ENCODE assay signal across 20 cellular contexts in genomic region chr5:132451387-132451786, GRCh38. TPM values are rescaled to one million over a fixed set of nuclear protein-coding genes. Genes with fewer than 3 reads are reported as not detected.
A peak's percentile ranks its signal among the peaks of the same experiment; 100 is the strongest.
DNase-seq lines count a peak whose midpoint lies in the region; ATAC-seq, FAIRE-seq and TF ChIP-seq lines count a peak whose summit lies in the region.
"Had no signal": no experiment of that assay in that cellular context is flagged by ENCODE, and none has a peak within 500 bp of the region (broad histone marks: within the 10 kb centered on the region; RNA-seq: fewer than 3 reads in every experiment).

No MANE protein-coding gene starts in this region.

- no peak overlapping the region for H2BK20ac ChIP-seq in H9 (ENCODE audit: low read depth, low read length, poor library complexity, severe bottlenecking)

- no peak overlapping the region for H3K4me3 Mint-ChIP-seq in CD4-positive, alpha-beta T cell
- H3K4me3 Mint-ChIP-seq in H9 (no peak overlapping the region), T-helper 17 cell (no peak overlapping the region)

- POLR2A ChIA-PET in CD4-positive, alpha-beta T cell (lab: Charles Lee): interaction anchor here (0.7 to 1.1 kb wide), 5 partner anchors 13 to 41 kb away, joined by 3 read pairs; no protein-coding TSS in a partner anchor

- WGBS in H9 (ENCODE audit: extremely low coverage, insufficient read length, low lambda C conversion rate): no CpG with 5 or more reads among the region's 8 CpGs
- WGBS in mesenchymal stem cell: 51% methylated on average over 8 of the region's 8 CpGs

- no peak overlapping the region for H3K27ac ChIP-seq in CD4-positive, alpha-beta T cell (ENCODE audit: low read depth, low read length)
- H3K27ac ChIP-seq in H9 (ENCODE audit: insufficient read length, low read depth, low read length) (no peak overlapping the region), mesenchymal stem cell (ENCODE audit: low read length, poor library complexity, severe bottlenecking) (no peak overlapping the region)
- H3K27ac ChIP-seq: body of pancreas, coronary artery, tibial artery had no signal

- H2AFZ ChIP-seq in H9 (ENCODE audit: low read length): peak overlapping the region; percentile 16
- no peak overlapping the region for H2AFZ ChIP-seq in mesenchymal stem cell (ENCODE audit: low read depth, low read length)

- H3K27me3 Mint-ChIP-seq in CD4-positive, alpha-beta T cell: no peaks in the 10 kb centered on the region
- peaks cover 8% of the 10 kb centered on the region for H3K27me3 Mint-ChIP-seq in H9 (ENCODE audit: low read depth)
- no peaks in the 10 kb centered on the region for H3K27me3 Mint-ChIP-seq in T-helper 17 cell

- H3K79me1 ChIP-seq in H9 (ENCODE audit: insufficient read depth, low read depth, low read length, poor library complexity, severe bottlenecking): no peaks in the 10 kb centered on the region
- peaks cover 14% of the 10 kb centered on the region for H3K79me1 ChIP-seq in mesenchymal stem cell (replicated peaks; ENCODE audit: low read length, poor library complexity, severe bottlenecking)

- H3K4ac ChIP-seq in H9 (ENCODE audit: low read depth, low read length) (no peak overlapping the region), mesenchymal stem cell (ENCODE audit: low read depth in 1 of 2, low read length in 2 of 2) (peak overlapping the region in 1 of 2 experiments; percentile 9)

- H3K14ac ChIP-seq in H9 (ENCODE audit: insufficient read depth, low read length) (no peak overlapping the region), mesenchymal stem cell (ENCODE audit: low read length in 2 of 2) (no peak overlapping the region)

- no peak overlapping the region for H2BK5ac ChIP-seq in H9 (ENCODE audit: insufficient read length, low read length)
- H2BK5ac ChIP-seq in mesenchymal stem cell (ENCODE audit: low read depth, low read length, poor library complexity, severe bottlenecking): no peak overlapping the region

- H3K23me2 ChIP-seq in H9 (ENCODE audit: insufficient read length, low read depth, low read length, poor library complexity, severe bottlenecking): no peaks in the 10 kb centered on the region

- no peaks in the 10 kb centered on the region for H3K9me3 ChIP-seq in CD4-positive, alpha-beta T cell (ENCODE audit: control insufficient read depth, low read length)
- H3K9me3 ChIP-seq in H9 (ENCODE audit: control insufficient read depth, low read depth, low read length) (no peaks in the 10 kb centered on the region), T-helper 17 cell (ENCODE audit: control insufficient read depth, low read length, poor library complexity, severe bottlenecking) (no peaks in the 10 kb centered on the region), mesenchymal stem cell (ENCODE audit: control insufficient read depth, low read length) (no peaks in the 10 kb centered on the region)
- H3K9me3 ChIP-seq: body of pancreas, lower lobe of right lung, tibial artery had no signal

- peaks cover 2% of the 10 kb centered on the region for H3K9me3 Mint-ChIP-seq in CD4-positive, alpha-beta T cell
- no peaks in the 10 kb centered on the region; a peak in 1 of 5 replicates for H3K9me3 Mint-ChIP-seq in H9

- H3K4me1 Mint-ChIP-seq in CD4-positive, alpha-beta T cell (ENCODE audit: low read depth): peaks cover 68% of the 10 kb centered on the region
- peaks cover 36% of the 10 kb centered on the region in 2 experiments for H3K4me1 Mint-ChIP-seq in H9
- peaks cover 54% of the 10 kb centered on the region for H3K4me1 Mint-ChIP-seq in T-helper 17 cell

- peak overlapping the region; percentile 28 for H3K27ac Mint-ChIP-seq in CD4-positive, alpha-beta T cell
- H3K27ac Mint-ChIP-seq in H9 (no peak overlapping the region), T-helper 17 cell (peak overlapping the region; percentile 100)
- H3K27ac Mint-ChIP-seq: activated naive CD4-positive, alpha-beta T cell treated with anti-CD3 and anti-CD28 coated beads, Interleukin-2, amount 50 U/mL, for 72 hours had no signal

- no peaks in the 10 kb centered on the region for H3K27me3 ChIP-seq in CD4-positive, alpha-beta T cell (ENCODE audit: control insufficient read depth, insufficient read depth, low read length)
- H3K27me3 ChIP-seq in H9 (ENCODE audit: insufficient read depth, low read length) (no peaks in the 10 kb centered on the region; the same call in 1 of the 2 replicates), mesenchymal stem cell (ENCODE audit: control insufficient read depth in 1 of 2, insufficient read depth in 1 of 2, low read length in 2 of 2) (no peaks in the 10 kb centered on the region)
- H3K27me3 ChIP-seq: body of pancreas, tibial artery had no signal

- H3K36me3 Mint-ChIP-seq in CD4-positive, alpha-beta T cell (ENCODE audit: low read depth): peaks cover 78% of the 10 kb centered on the region
- H3K36me3 Mint-ChIP-seq in H9 (ENCODE audit: insufficient read depth in 1 of 3, low read depth in 3 of 3): no peaks in the 10 kb centered on the region; a peak in 1 of 7 replicates
- H3K36me3 Mint-ChIP-seq in T-helper 17 cell (ENCODE audit: low read depth): peaks cover 14% of the 10 kb centered on the region

- no peak overlapping the region for H3K9ac ChIP-seq in H9 (ENCODE audit: extremely low read depth, insufficient read length, low read length)
- no peak overlapping the region for H3K9ac ChIP-seq in mesenchymal stem cell (ENCODE audit: low read length)

- H3K4me2 ChIP-seq in H9 (ENCODE audit: insufficient read depth, insufficient read length, low read length): no peak overlapping the region
- H3K4me2 ChIP-seq in mesenchymal stem cell (ENCODE audit: low read length, poor library complexity, severe bottlenecking): no peak overlapping the region

- H3K4me3 ChIP-seq in mesenchymal stem cell (ENCODE audit: insufficient read depth in 1 of 2, low read depth in 1 of 2, low read length in 2 of 2): no peak overlapping the region
- H3K4me3 ChIP-seq: body of pancreas, coronary artery, K562, lower lobe of right lung, tibial artery had no signal

- intact Hi-C loops in CD4-positive, alpha-beta T cell (cut with DNase I, micrococcal nuclease): no loop called here

- no peak for FAIRE-seq in GM19239 (lab: Jason Lieb, UNC)
- FAIRE-seq: endometrium, K562 had no signal

- H2BK12ac ChIP-seq in H9 (ENCODE audit: insufficient read length, low read depth, low read length): no peak overlapping the region
- peak overlapping the region in 1 of 2 experiments; percentile 51 for H2BK12ac ChIP-seq in mesenchymal stem cell (ENCODE audit: low read length in 2 of 2)

- H3K79me2 ChIP-seq in H9 (ENCODE audit: insufficient read depth, low read length): no peaks in the 10 kb centered on the region

- peaks cover 9% of the 10 kb centered on the region; the same call in 1 of the 2 replicates for H3K4me1 ChIP-seq in H9 (ENCODE audit: insufficient read depth, low read length)
- peaks cover 10% of the 10 kb centered on the region for H3K4me1 ChIP-seq in mesenchymal stem cell (ENCODE audit: control insufficient read depth, insufficient read depth, low read depth, low read length)

- no peak overlapping the region for H4K8ac ChIP-seq in H9 (replicated peaks; ENCODE audit: insufficient read length, low read depth, low read length)
- no peak overlapping the region for H4K8ac ChIP-seq in mesenchymal stem cell (ENCODE audit: low read length)

- CTCF ChIA-PET in CD4-positive, alpha-beta T cell (lab: Charles Lee): interaction anchor here (1.3 kb wide), 1 partner anchor 24 kb away, joined by 3 read pairs; no protein-coding TSS in a partner anchor

- no peak for ATAC-seq in CD4-positive, alpha-beta T cell (ENCODE audit: poor library complexity)
- ATAC-seq in T-helper 17 cell: no peak
- ATAC-seq: activated naive CD4-positive, alpha-beta T cell treated with anti-CD3 and anti-CD28 coated beads, Interleukin-2, amount 50 U/mL, for 72 hours; body of pancreas; K562; lower lobe of right lung had no signal

- peak overlapping the region; percentile 23 for H3T11ph ChIP-seq in H9 (ENCODE audit: low read length)

- no peak overlapping the region for H2AK5ac ChIP-seq in H9 (ENCODE audit: insufficient read length, low read length)
- H2AK5ac ChIP-seq in mesenchymal stem cell (ENCODE audit: low read length, severe bottlenecking): no peak overlapping the region

- H2BK120ac ChIP-seq in H9 (ENCODE audit: low read depth, low read length, poor library complexity, severe bottlenecking) (no peak overlapping the region), mesenchymal stem cell (ENCODE audit: low read depth, low read length) (peak overlapping the region; percentile 65)

- no peak overlapping the region for H4K5ac ChIP-seq in H9 (ENCODE audit: insufficient read length, low read depth, low read length)

- H3K56ac ChIP-seq in H9 (ENCODE audit: insufficient read length, low read depth, low read length): no peak overlapping the region

- H3K18ac ChIP-seq in H9 (ENCODE audit: insufficient read length, low read depth, low read length) (no peak overlapping the region), mesenchymal stem cell (ENCODE audit: low read depth in 1 of 2, low read length in 2 of 2) (peak overlapping the region in 1 of 2 experiments; percentile 40)

- no peaks in the 10 kb centered on the region for H4K20me1 ChIP-seq in H9 (ENCODE audit: control insufficient read depth, insufficient read depth, insufficient read length)

- H2BK15ac ChIP-seq in H9 (ENCODE audit: low read depth, low read length) (no peak overlapping the region; the same call in 1 of the 2 replicates), mesenchymal stem cell (ENCODE audit: low read depth, poor library complexity, severe bottlenecking) (no peak overlapping the region)

- H4K91ac ChIP-seq in H9 (ENCODE audit: insufficient read length, low read depth, low read length): no peak overlapping the region
- peak overlapping the region; percentile 8 for H4K91ac ChIP-seq in mesenchymal stem cell (ENCODE audit: low read length)

- H3K36me3 ChIP-seq in mesenchymal stem cell (ENCODE audit: control insufficient read depth in 1 of 2, insufficient read depth in 2 of 2, low read depth in 1 of 2, low read length in 2 of 2): peaks cover 7 to 19% of the 10 kb centered on the region in 2 experiments

- TF ChIP-seq CTCF in CD4-positive, alpha-beta T cell (IDR thresholded peaks at IDR 0.05): no peak
- no peak for TF ChIP-seq CTCF in H9 (conservative IDR thresholded peaks at IDR 0.05)
- TF ChIP-seq CTCF in GM20000 (IDR thresholded peaks at IDR 0.05; ENCODE audit: extremely low read depth, missing control alignments): no peak

- no peak for DNase-seq in CD4-positive, alpha-beta T cell
- no peak for DNase-seq in H9
- DNase-seq in T-helper 17 cell: no peak
- DNase-seq in mesenchymal stem cell: peak; percentile 78
- no peak for DNase-seq in NCI-H1105 treated with DMSO at 0.1 percent for 48 hours (lab: John Stamatoyannopoulos, UW)
- no peak for DNase-seq in GM20000 (ENCODE audit: low spot score)
- DNase-seq in SHP77 (lab: John Stamatoyannopoulos, UW): no peak
- no peak for DNase-seq in GM19239 (ENCODE audit: insufficient read length, low spot score)
- DNase-seq: activated CD4-positive, alpha-beta T cell treated with anti-CD3 and anti-CD28 coated beads, Interleukin-2, amount 50 U/mL, for 1 hour; body of pancreas; lower lobe of right lung; NCI-H1048; NCI-H2029 treated with DMSO at 0.1 percent for 48 hours; stimulated activated CD4-positive, alpha-beta T cell treated with anti-CD3 and anti-CD28 coated beads, Interleukin-2, amount 100 ng/mL, for 24 hours; stimulated activated naive CD4-positive, alpha-beta T cell treated with Interleukin-2 at 50 U/mL for 16 hours had no signal

- H3K23ac ChIP-seq in H9 (ENCODE audit: insufficient read length, low read depth, low read length): no peak overlapping the region
- H3K23ac ChIP-seq in mesenchymal stem cell (ENCODE audit: low read length in 2 of 2): no peak overlapping the region

RNA-seq across cellular contexts. Expression of gene IRF1, which starts 39.2 kb away (rescaled TPM):
- 1,000 to 10,000 TPM; 1,212 to 1,234 TPM for total RNA-seq in CD4-positive, alpha-beta T cell
- 7.2 and 8.7 TPM in 2 replicates for total RNA-seq in H9 (2021)
- total RNA-seq in T-helper 17 cell: 100 to 1,000 TPM; 590 to 639 TPM
- polyA plus RNA-seq in mesenchymal stem cell (2013, experiment 1 of 2): 33.6 TPM
- 35.8 TPM for polyA plus RNA-seq in mesenchymal stem cell (2013, experiment 2 of 2)

Comparison
In these comparisons a context has a peak if more than half of its experiments do, and no peak if none do; other contexts are left out.
1. H3K27ac Mint-ChIP-seq: peak in CD4-positive, alpha-beta T cell (single experiment) and T-helper 17 cell (single experiment); none in H9 (0 of 3).
2. RNA of gene IRF1, which starts 39.2 kb away (total RNA-seq): 1,212 to 1,234 TPM in CD4-positive, alpha-beta T cell and 590 to 639 TPM in T-helper 17 cell; 7.2 to 8.7 TPM in H9; every median in the first group is over 10 times any median in the second.